In the genomic region with DNA sequence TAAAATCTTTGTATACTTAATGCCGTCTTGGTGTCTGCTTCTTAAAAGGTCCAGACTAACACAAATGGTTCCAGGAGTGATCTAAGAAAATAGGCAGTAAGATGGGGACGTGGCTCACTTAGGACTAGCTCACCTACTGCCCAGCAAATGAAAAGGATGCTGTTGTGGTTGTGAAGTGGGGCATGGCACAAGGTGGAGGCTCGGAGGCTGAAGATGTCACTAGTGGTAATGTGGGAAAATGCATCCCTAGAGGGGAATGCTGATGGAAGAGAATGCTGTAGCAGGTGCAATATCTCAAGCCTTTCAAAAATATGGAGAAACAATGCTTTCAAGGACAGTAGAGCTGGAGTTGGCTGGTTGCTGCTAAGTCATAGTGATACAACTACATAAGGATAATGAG, we compare ENCODE assay signal across 25 cellular contexts.
"Had no signal": no experiment of that assay in that cellular context is flagged by ENCODE, and none has a peak within 500 bp of the region (broad histone marks: within the 10 kb centered on the region; RNA-seq: fewer than 3 reads in every experiment).

No MANE protein-coding gene starts in this region.

- H3K27me3 ChIP-seq: adrenal gland, body of pancreas, colonic mucosa had no signal

- H3K27ac ChIP-seq: adrenal gland, body of pancreas, colonic mucosa had no signal

- H3K4me3 Mint-ChIP-seq: activated CD4-positive, alpha-beta T cell treated with anti-CD3 and anti-CD28 coated beads, Interleukin-2, amount 10 ng/mL, durations not matched to agents 7 days and 5 days; activated CD8-positive, alpha-beta T cell treated with anti-CD3 and anti-CD28 coated beads for 36 hours; activated naive CD4-positive, alpha-beta T cell treated with anti-CD3 and anti-CD28 coated beads for 36 hours; activated naive CD4-positive, alpha-beta T cell treated with anti-CD3 and anti-CD28 coated beads, Interleukin-2, amount 50 U/mL, for 24 hours; activated naive CD8-positive, alpha-beta T cell treated with anti-CD3 and anti-CD28 coated beads for 36 hours; activated naive CD8-positive, alpha-beta T cell treated with anti-CD3 and anti-CD28 coated beads, Interleukin-2, amount 50 U/mL, for 24 hours; activated T-cell treated with anti-CD3 and anti-CD28 coated beads, Interleukin-2, amount 50 U/mL, for 4 hours; activated T-helper 17 cell treated with anti-CD3 and anti-CD28 coated beads, Interleukin-2, amount 50 U/mL, for 72 hours had no signal

- H3K4me1 Mint-ChIP-seq: activated CD4-positive, alpha-beta T cell treated with anti-CD3 and anti-CD28 coated beads, Interleukin-2, amount 10 ng/mL, durations not matched to agents 7 days and 5 days; activated naive CD4-positive, alpha-beta T cell treated with anti-CD3 and anti-CD28 coated beads, Interleukin-2, amount 50 U/mL, for 24 hours; activated naive CD8-positive, alpha-beta T cell treated with anti-CD3 and anti-CD28 coated beads for 36 hours; activated naive CD8-positive, alpha-beta T cell treated with anti-CD3 and anti-CD28 coated beads, Interleukin-2, amount 50 U/mL, for 24 hours; activated T-helper 17 cell treated with anti-CD3 and anti-CD28 coated beads, Interleukin-2, amount 50 U/mL, for 72 hours had no signal

- H3K9me3 Mint-ChIP-seq: activated CD4-positive, alpha-beta T cell treated with anti-CD3 and anti-CD28 coated beads, Interleukin-2, amount 10 ng/mL, durations not matched to agents 7 days and 5 days; activated CD8-positive, alpha-beta T cell treated with anti-CD3 and anti-CD28 coated beads for 36 hours; activated naive CD4-positive, alpha-beta T cell treated with anti-CD3 and anti-CD28 coated beads, Interleukin-2, amount 50 U/mL, for 24 hours; activated naive CD8-positive, alpha-beta T cell treated with anti-CD3 and anti-CD28 coated beads for 36 hours; activated naive CD8-positive, alpha-beta T cell treated with anti-CD3 and anti-CD28 coated beads, Interleukin-2, amount 50 U/mL, for 24 hours; activated T-helper 17 cell treated with anti-CD3 and anti-CD28 coated beads, Interleukin-2, amount 50 U/mL, for 72 hours had no signal

- DNase-seq: activated CD4-positive, alpha-beta T cell treated with anti-CD3 and anti-CD28 coated beads for 4 hours; activated CD4-positive, alpha-beta T cell treated with anti-CD3 and anti-CD28 coated beads, Interleukin-2, amount 10 ng/mL, durations not matched to agents 7 days and 5 days; activated CD4-positive, alpha-beta T cell treated with anti-CD3 and anti-CD28 coated beads, Interleukin-2, amount 50 U/mL, for 48 hours; activated CD4-positive, CD25-positive, alpha-beta regulatory T cell; activated CD4-positive, CD25-positive, alpha-beta regulatory T cell treated with anti-CD3 and anti-CD28 coated beads, Interleukin-2, amount 50 U/mL, for 72 hours; activated CD8-positive, alpha-beta memory T cell treated with anti-CD3 and anti-CD28 coated beads for 24 hours; activated CD8-positive, alpha-beta T cell treated with anti-CD3 and anti-CD28 coated beads for 36 hours; activated effector memory CD4-positive, alpha-beta T cell treated with Interleukin-2 at 50 U/mL for 16 hours; activated naive CD4-positive, alpha-beta T cell treated with anti-CD3 and anti-CD28 coated beads for 36 hours; activated naive CD8-positive, alpha-beta T cell treated with anti-CD3 and anti-CD28 coated beads for 36 hours; activated naive CD8-positive, alpha-beta T cell treated with anti-CD3 and anti-CD28 coated beads, Interleukin-2, amount 50 U/mL, for 24 hours; activated T-cell treated with anti-CD3 and anti-CD28 coated beads, Interleukin-2, amount 50 U/mL, for 4 hours; adrenal gland; amygdala; aorta; body of pancreas; central memory CD4-positive, alpha-beta T cell; cerebellar nuclear complex; colonic mucosa; effector CD8-positive, alpha-beta T cell; head of caudate nucleus had no signal

- H3K9me3 ChIP-seq: adrenal gland, body of pancreas, colonic mucosa had no signal

- H3K4me3 ChIP-seq: adrenal gland, body of pancreas, colonic mucosa had no signal

- H3K27me3 Mint-ChIP-seq: activated T-helper 17 cell treated with anti-CD3 and anti-CD28 coated beads, Interleukin-2, amount 50 U/mL, for 72 hours had no signal

- H3K36me3 ChIP-seq: adrenal gland, colonic mucosa had no signal

- H3K36me3 Mint-ChIP-seq: activated naive CD8-positive, alpha-beta T cell treated with anti-CD3 and anti-CD28 coated beads for 36 hours had no signal

- ATAC-seq: activated CD8-positive, alpha-beta T cell treated with anti-CD3 and anti-CD28 coated beads for 36 hours; activated naive CD8-positive, alpha-beta T cell treated with anti-CD3 and anti-CD28 coated beads, Interleukin-2, amount 50 U/mL, for 24 hours; activated T-cell treated with anti-CD3 and anti-CD28 coated beads, Interleukin-2, amount 50 U/mL, for 4 hours; activated T-helper 17 cell treated with anti-CD3 and anti-CD28 coated beads, Interleukin-2, amount 50 U/mL, for 72 hours; body of pancreas; esophagus mucosa had no signal

- H3K27ac Mint-ChIP-seq: activated CD4-positive, alpha-beta T cell treated with anti-CD3 and anti-CD28 coated beads, Interleukin-2, amount 10 ng/mL, durations not matched to agents 7 days and 5 days; activated CD8-positive, alpha-beta T cell treated with anti-CD3 and anti-CD28 coated beads for 36 hours; activated naive CD4-positive, alpha-beta T cell treated with anti-CD3 and anti-CD28 coated beads for 36 hours; activated naive CD4-positive, alpha-beta T cell treated with anti-CD3 and anti-CD28 coated beads, Interleukin-2, amount 50 U/mL, for 24 hours; activated naive CD8-positive, alpha-beta T cell treated with anti-CD3 and anti-CD28 coated beads for 36 hours; activated naive CD8-positive, alpha-beta T cell treated with anti-CD3 and anti-CD28 coated beads, Interleukin-2, amount 50 U/mL, for 24 hours; activated T-helper 17 cell treated with anti-CD3 and anti-CD28 coated beads, Interleukin-2, amount 50 U/mL, for 72 hours had no signal

- FAIRE-seq: frontal cortex had no signal

- H3K4me1 ChIP-seq: adrenal gland, body of pancreas, colonic mucosa had no signal
